18 cellular contexts compared by ENCODE assay signal in genomic region chr13:109802936-109803335, GRCh38. TPM values are rescaled to one million over a fixed set of nuclear protein-coding genes. Genes with fewer than 3 reads are reported as not detected.
DNase-seq lines count a peak whose midpoint lies in the region; ATAC-seq, FAIRE-seq and TF ChIP-seq lines count a peak whose summit lies in the region.
"Had no signal": no experiment of that assay in that cellular context is flagged by ENCODE, and none has a peak within 500 bp of the region (broad histone marks: within the 10 kb centered on the region; RNA-seq: fewer than 3 reads in every experiment).

No MANE protein-coding gene starts in this region.

- ATAC-seq in PC-3 (peak; percentile 40), left colon (peak; percentile 34), right cardiac atrium (no peak)
- ATAC-seq: T-cell had no signal

- H3K9ac ChIP-seq in PC-3 (ENCODE audit: low read length) = peak overlapping the region; percentile 8; the same call in 1 of the 2 replicates
- H3K9ac ChIP-seq in mesendoderm (ENCODE audit: low read length) = no peak overlapping the region

- no peak overlapping the region for H4K8ac ChIP-seq in mesendoderm (ENCODE audit: low read depth, low read length)

- no peaks in the 10 kb centered on the region for H3K27me3 ChIP-seq in PC-3 (ENCODE audit: low read length)
- H3K27me3 ChIP-seq in small intestine (ENCODE audit: control insufficient read depth in 2 of 2, insufficient read depth in 2 of 2, low read length in 2 of 2) = peaks cover 0 to 2% of the 10 kb centered on the region in 2 donors
- no peaks in the 10 kb centered on the region for H3K27me3 ChIP-seq in mesendoderm (ENCODE audit: insufficient read depth, low read length, poor library complexity)
- H3K27me3 ChIP-seq in right cardiac atrium (ENCODE audit: control insufficient read depth, insufficient read depth) = no peaks in the 10 kb centered on the region

- peak; percentile 10 for FAIRE-seq in small intestine (lab: Jason Lieb, UNC)
- FAIRE-seq: GM12891, HTR-8/SVneo had no signal

- no peaks in the 10 kb centered on the region for H3K9me3 ChIP-seq in PC-3 (ENCODE audit: low read length)
- H3K9me3 ChIP-seq in small intestine (ENCODE audit: control insufficient read depth, low read depth) = no peaks in the 10 kb centered on the region
- H3K9me3 ChIP-seq in right cardiac atrium (ENCODE audit: control insufficient read depth, low read length) = no peaks in the 10 kb centered on the region

- POLR2A ChIA-PET in PC-3 (lab: Charles Lee; ENCODE audit: unreplicated experiment) = no interaction called here

- BruUV-seq in PC-3 (replicated peaks; lab: Mats Ljungman, UMichigan) = no TSS peak

- no peak overlapping the region for H2AK5ac ChIP-seq in mesendoderm (ENCODE audit: low read length)

- H2BK5ac ChIP-seq in mesendoderm (ENCODE audit: low read length) = no peak overlapping the region

- H4K20me1 ChIP-seq in PC-3 (ENCODE audit: low read length) = no peaks in the 10 kb centered on the region

- no peak overlapping the region for H3K56ac ChIP-seq in mesendoderm (ENCODE audit: low read length)

- CTCF ChIA-PET in PC-3 (lab: Charles Lee) = no interaction called here

- H3K4me2 ChIP-seq in PC-3 (ENCODE audit: low read length) (peak overlapping the region; percentile 56), mesendoderm (ENCODE audit: low read length) (no peak overlapping the region)

- H3K79me2 ChIP-seq in PC-3 (ENCODE audit: low read length) (no peaks in the 10 kb centered on the region), mesendoderm (ENCODE audit: control insufficient read depth, insufficient read depth, low read length) (no peaks in the 10 kb centered on the region)

- H3K27ac ChIP-seq in PC-3 (ENCODE audit: low read length) = peak overlapping the region; percentile 72
- H3K27ac ChIP-seq in small intestine (ENCODE audit: low read depth in 1 of 2, low read length in 1 of 2) = peak overlapping the region in 1 of 2 donors; percentile 41
- no peak overlapping the region for H3K27ac ChIP-seq in mesendoderm (ENCODE audit: low read depth, low read length)
- no peak overlapping the region for H3K27ac ChIP-seq in right cardiac atrium (ENCODE audit: low read length)

- no peaks in the 10 kb centered on the region for H3K9me2 ChIP-seq in PC-3 (replicated peaks; ENCODE audit: low read length)

- no peaks in the 10 kb centered on the region for H3F3A ChIP-seq in PC-3 (ENCODE audit: low read length, unreplicated experiment)

- no peak overlapping the region for H2AFZ ChIP-seq in PC-3 (ENCODE audit: low read length)

- DNase-seq in DMS53 treated with DMSO at 0.1 percent for 48 hours (lab: John Stamatoyannopoulos, UW; ENCODE audit: unreplicated experiment) (peak; percentile 22), PC-3 (no peak), left colon (no peak), small intestine (peak; percentile 88), mesendoderm (no peak), right cardiac atrium (no peak), AG08395 (ENCODE audit: low spot score) (no peak)
- DNase-seq: Calu3; CD4-positive, CD25-positive, alpha-beta regulatory T cell; GF-D8; HFFc6; NCI-H187; NCI-H226; NCI-H526 treated with DMSO at 0.1 percent for 48 hours; OCI-M1; T-cell had no signal

- no peak overlapping the region for H3K18ac ChIP-seq in mesendoderm (ENCODE audit: low read length)

- no peak overlapping the region for H2BK120ac ChIP-seq in mesendoderm (ENCODE audit: low read depth, low read length)

- H4K5ac ChIP-seq in mesendoderm (ENCODE audit: low read length) = no peak overlapping the region

- no peak overlapping the region for H3K23ac ChIP-seq in mesendoderm (ENCODE audit: low read length)

- H3K36me3 ChIP-seq in PC-3 (ENCODE audit: low read depth, low read length) (no peaks in the 10 kb centered on the region), small intestine (ENCODE audit: control insufficient read depth in 2 of 2, insufficient read depth in 2 of 2, low read length in 2 of 2) (no peaks in the 10 kb centered on the region), mesendoderm (ENCODE audit: control insufficient read depth, insufficient read depth, low read length) (no peaks in the 10 kb centered on the region)

- H3K4me1 ChIP-seq in PC-3 (ENCODE audit: insufficient read depth, low read length) = peaks cover 27% of the 10 kb centered on the region
- H3K4me1 ChIP-seq in small intestine (ENCODE audit: control insufficient read depth in 2 of 2, insufficient read depth in 1 of 2, low read depth in 1 of 2, low read length in 1 of 2) = peaks cover 0 to 2% of the 10 kb centered on the region in 2 donors
- H3K4me1 ChIP-seq in mesendoderm (ENCODE audit: control insufficient read depth, low read depth, low read length) = no peaks in the 10 kb centered on the region
- no peaks in the 10 kb centered on the region for H3K4me1 ChIP-seq in right cardiac atrium (ENCODE audit: control insufficient read depth, insufficient read depth, low read length)

- WGBS in small intestine, 3 donors = 39 to 72% (median 39%) methylated on average over 4 of the region's 4 CpGs
- WGBS in mesendoderm (ENCODE audit: extremely low coverage, insufficient coverage, low lambda C conversion rate) = no CpG with 5 or more reads among the region's 4 CpGs
- 91% methylated on average over 4 of the region's 4 CpGs for WGBS in right cardiac atrium

- no peaks in the 10 kb centered on the region for H3K79me1 ChIP-seq in mesendoderm (ENCODE audit: low read length)

- no peak for TF ChIP-seq CTCF in PC-3 (conservative IDR thresholded peaks at IDR 0.05; ENCODE audit: low read depth, low read length)

- intact Hi-C loops in PC-3 (cut with micrococcal nuclease) (no loop called here), left colon (cut with DNase I, micrococcal nuclease) (no loop called here), right cardiac atrium (cut with DNase I) (no loop called here)

- H3K4me3 ChIP-seq in PC-3 (ENCODE audit: low read length) (no peak overlapping the region; the same call in 1 of the 2 replicates), small intestine (ENCODE audit: low read depth in 1 of 2, low read length in 2 of 2) (no peak overlapping the region), mesendoderm (ENCODE audit: low read length) (no peak overlapping the region), right cardiac atrium (ENCODE audit: low read length) (no peak overlapping the region)

- H3K4ac ChIP-seq in mesendoderm (ENCODE audit: low read depth, low read length) = no peak overlapping the region

- H2BK15ac ChIP-seq in mesendoderm (replicated peaks; ENCODE audit: low read depth) = no peak overlapping the region

RNA-seq across cellular contexts. Expression of gene IRS2, which starts 16.6 kb away (rescaled TPM):
- total RNA-seq in PC-3 (2014; rRNA removed) (5.6 and 7.5 TPM in 2 replicates), left colon (10 to 100 TPM; 11.4 to 17.9 TPM), right cardiac atrium (10 to 100 TPM; 10.8 to 28.4 (median 14.6) TPM)
- polyA plus RNA-seq in small intestine (1 to 10 TPM; 3.8 to 6.2 (median 3.9) TPM), right cardiac atrium (7.4 TPM)
- 6.1 TPM for polyA plus RNA-seq in mesendoderm (2013, experiment 1 of 2)
- 6.2 TPM for polyA plus RNA-seq in mesendoderm (2013, experiment 2 of 2)

Comparison
In these comparisons a context has a peak if more than half of its experiments do, and no peak if none do; other contexts are left out.
1. DNase-seq: peak in DMS53 treated with DMSO at 0.1 percent for 48 hours (single experiment) and small intestine (single experiment); none in PC-3 (single experiment), left colon (0 of 2), mesendoderm (single experiment), right cardiac atrium (0 of 3) and AG08395 (single experiment).
2. ATAC-seq: peak in PC-3 (single experiment) and left colon (single experiment); none in right cardiac atrium (0 of 2).